Comparison of ENCODE assay signal across 21 cellular contexts in the genomic region with DNA sequence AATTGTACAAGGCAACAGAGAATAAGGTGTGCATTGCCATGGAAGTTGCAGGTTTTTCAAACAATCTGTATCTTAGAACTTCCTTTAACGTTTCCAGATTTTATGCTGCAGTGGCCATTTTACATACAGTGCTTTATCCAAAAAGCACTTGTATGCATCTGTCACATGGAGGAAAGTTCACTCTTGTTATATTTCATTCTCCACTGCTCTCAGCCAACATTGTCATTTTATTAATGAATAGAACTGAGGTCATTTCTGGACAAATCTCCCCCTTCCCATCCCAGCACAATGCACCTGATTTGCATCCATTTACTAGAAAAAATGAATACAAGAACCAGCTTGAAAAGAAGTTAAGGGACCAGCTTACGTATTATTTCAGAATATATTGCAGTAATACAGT.
DNase-seq lines count a peak whose midpoint lies in the region; ATAC-seq and TF ChIP-seq lines count a peak whose summit lies in the region.
"Had no signal": no experiment of that assay in that cellular context is flagged by ENCODE, and none has a peak within 500 bp of the region (broad histone marks: within the 10 kb centered on the region; RNA-seq: fewer than 3 reads in every experiment).

No MANE protein-coding gene starts in this region.

- H3K27me3 ChIP-seq in MG63 (no peaks in the 10 kb centered on the region), endodermal cell (ENCODE audit: control insufficient read depth, insufficient read depth, low read length, poor library complexity, severe bottlenecking) (no peaks in the 10 kb centered on the region), neuron (ENCODE audit: insufficient read depth, low read length) (no peaks in the 10 kb centered on the region)
- H3K27me3 ChIP-seq: testis had no signal

- H3K4me3 ChIP-seq in MG63 (peak overlapping the region; percentile 46), endodermal cell (ENCODE audit: low read length) (no peak overlapping the region), neuron (ENCODE audit: low read length) (peak overlapping the region; percentile 1)
- H3K4me3 ChIP-seq: PC-9 had no signal

- no peak for DNase-seq in MG63
- DNase-seq in endodermal cell, result no peak
- DNase-seq in type B pancreatic cell (ENCODE audit: extremely low spot score, unreplicated experiment), result no peak
- DNase-seq in T-helper 9 cell, result no peak
- DNase-seq in germinal center (ENCODE audit: low spot score), result no peak
- DNase-seq: activated CD4-positive, alpha-beta memory T cell treated with anti-CD3 and anti-CD28 coated beads, Interleukin-2, amount 10 ng/mL, durations not matched to agents 7 days and 5 days; activated naive CD4-positive, alpha-beta T cell treated with anti-CD3 and anti-CD28 coated beads, Interleukin-2, amount 50 U/mL, for 16 hours; activated T-cell treated with anti-CD3 and anti-CD28 coated beads, Interleukin-2, amount 50 U/mL, for 24 hours; Caco-2; Kasumi-1; nephron progenitor cell; PC-9; SIG-M5; stimulated activated CD8-positive, alpha-beta memory T cell treated with anti-CD3 and anti-CD28 coated beads, Interleukin-4, amount 100 ng/mL, for 48 hours; T-helper 17 cell had no signal

- TF ChIP-seq CTCF in endodermal cell (conservative IDR thresholded peaks at IDR 0.05) (no peak), type B pancreatic cell (conservative IDR thresholded peaks at IDR 0.05) (no peak)

- H3K36me3 Mint-ChIP-seq in endodermal cell (ENCODE audit: low read depth) (no peaks in the 10 kb centered on the region), type B pancreatic cell (no peaks in the 10 kb centered on the region)
- H3K36me3 Mint-ChIP-seq: memory B cell, WTC11 had no signal

- no peak overlapping the region for H3K9ac ChIP-seq in endodermal cell (ENCODE audit: extremely low read depth, low read length, poor library complexity, severe bottlenecking)

- ATAC-seq in GM21526 (IDR thresholded peaks at IDR 0.05; ENCODE audit: low FRiP score, unreplicated experiment), result no peak
- ATAC-seq: T-helper 17 cell, WTC11 had no signal

- no peak overlapping the region for H2AFZ ChIP-seq in neuron (ENCODE audit: low read depth, low read length)
- H2AFZ ChIP-seq: PC-9 had no signal

- no peaks in the 10 kb centered on the region for H3K9me3 Mint-ChIP-seq in endodermal cell
- no peaks in the 10 kb centered on the region for H3K9me3 Mint-ChIP-seq in type B pancreatic cell
- H3K9me3 Mint-ChIP-seq: activated CD4-positive, alpha-beta memory T cell treated with anti-CD3 and anti-CD28 coated beads, Interleukin-2, amount 10 ng/mL, durations not matched to agents 7 days and 5 days; activated T-cell treated with anti-CD3 and anti-CD28 coated beads, Interleukin-2, amount 50 U/mL, for 24 hours; memory B cell; nephron progenitor cell; WTC11 had no signal

- H3K27ac Mint-ChIP-seq in endodermal cell, result no peak overlapping the region
- peak overlapping the region; percentile 11 for H3K27ac Mint-ChIP-seq in type B pancreatic cell
- H3K27ac Mint-ChIP-seq: activated CD4-positive, alpha-beta memory T cell treated with anti-CD3 and anti-CD28 coated beads, Interleukin-2, amount 10 ng/mL, durations not matched to agents 7 days and 5 days; activated T-cell treated with anti-CD3 and anti-CD28 coated beads, Interleukin-2, amount 50 U/mL, for 24 hours; memory B cell; nephron progenitor cell; T-helper 17 cell; WTC11 had no signal

- no peaks in the 10 kb centered on the region for H3K27me3 Mint-ChIP-seq in endodermal cell (ENCODE audit: insufficient read depth)
- H3K27me3 Mint-ChIP-seq in type B pancreatic cell, result no peaks in the 10 kb centered on the region
- H3K27me3 Mint-ChIP-seq: activated CD4-positive, alpha-beta memory T cell treated with anti-CD3 and anti-CD28 coated beads, Interleukin-2, amount 10 ng/mL, durations not matched to agents 7 days and 5 days; activated T-cell treated with anti-CD3 and anti-CD28 coated beads, Interleukin-2, amount 50 U/mL, for 24 hours; memory B cell had no signal

- peak overlapping the region; percentile 69 for H3K27ac ChIP-seq in endodermal cell (ENCODE audit: low read depth, low read length)
- H3K27ac ChIP-seq: coronary artery, PC-9, testis had no signal

- H3K4me1 ChIP-seq in endodermal cell (ENCODE audit: control insufficient read depth, insufficient read depth, low read length) (no peaks in the 10 kb centered on the region), neuron (ENCODE audit: insufficient read depth, low read length) (peaks cover 47% of the 10 kb centered on the region)
- H3K4me1 ChIP-seq: Caco-2 had no signal

- H3K9me3 ChIP-seq in MG63, result no peaks in the 10 kb centered on the region
- no peaks in the 10 kb centered on the region for H3K9me3 ChIP-seq in endodermal cell (ENCODE audit: control insufficient read depth, low read length)
- H3K9me3 ChIP-seq in neuron (ENCODE audit: low read length), result no peaks in the 10 kb centered on the region
- H3K9me3 ChIP-seq: Caco-2, testis had no signal

- WGBS in endodermal cell (ENCODE audit: insufficient coverage in 1 of 2, insufficient read length in 1 of 2), 2 experiments, result 88 to 91% methylated on average over 1 of the region's 2 CpGs

- H3K4me1 Mint-ChIP-seq in endodermal cell (no peaks in the 10 kb centered on the region), type B pancreatic cell (ENCODE audit: unreplicated experiment) (peaks cover 35% of the 10 kb centered on the region)
- H3K4me1 Mint-ChIP-seq: activated CD4-positive, alpha-beta memory T cell treated with anti-CD3 and anti-CD28 coated beads, Interleukin-2, amount 10 ng/mL, durations not matched to agents 7 days and 5 days; memory B cell; T-helper 17 cell had no signal

- H3K4me3 Mint-ChIP-seq in endodermal cell (no peak overlapping the region), type B pancreatic cell (peak overlapping the region; percentile 40)
- H3K4me3 Mint-ChIP-seq: activated CD4-positive, alpha-beta memory T cell treated with anti-CD3 and anti-CD28 coated beads, Interleukin-2, amount 10 ng/mL, durations not matched to agents 7 days and 5 days; activated T-cell treated with anti-CD3 and anti-CD28 coated beads, Interleukin-2, amount 50 U/mL, for 24 hours; memory B cell; nephron progenitor cell; T-helper 17 cell; WTC11 had no signal

- H3K36me3 ChIP-seq in MG63, result peaks cover 30% of the 10 kb centered on the region
- H3K36me3 ChIP-seq in endodermal cell (ENCODE audit: control insufficient read depth, insufficient read depth, low read length), result no peaks in the 10 kb centered on the region
- H3K36me3 ChIP-seq in neuron (ENCODE audit: insufficient read depth, low read length), result no peaks in the 10 kb centered on the region
